ENCODE assay signal across 1 cellular context in the genomic region with DNA sequence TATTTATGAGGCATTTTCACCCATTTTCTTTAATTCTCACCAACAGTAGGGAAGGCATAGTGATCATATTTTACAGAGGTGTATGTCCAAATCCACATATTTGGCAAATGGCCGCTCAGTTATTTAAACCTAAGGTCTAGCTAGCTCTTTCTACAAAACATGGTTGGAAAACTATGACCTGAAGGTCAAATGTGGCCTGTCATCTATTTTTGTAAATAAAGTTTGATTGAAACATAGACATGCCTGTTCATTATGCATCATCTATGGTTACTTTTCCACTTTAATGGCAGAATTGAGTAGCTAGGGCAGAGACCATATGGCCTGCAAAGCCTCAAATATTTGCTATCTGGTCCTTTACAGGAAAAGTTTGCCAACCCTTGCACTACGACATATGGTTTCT.
TF ChIP-seq lines count a peak whose summit lies in the region.

No MANE protein-coding gene starts in this region.

TF ChIP-seq in GM12878, 131 proteins besides CTCF, POLR2A, EP300 and RAD21 (continued from another document):
- TF ChIP-seq, protein P1, sequence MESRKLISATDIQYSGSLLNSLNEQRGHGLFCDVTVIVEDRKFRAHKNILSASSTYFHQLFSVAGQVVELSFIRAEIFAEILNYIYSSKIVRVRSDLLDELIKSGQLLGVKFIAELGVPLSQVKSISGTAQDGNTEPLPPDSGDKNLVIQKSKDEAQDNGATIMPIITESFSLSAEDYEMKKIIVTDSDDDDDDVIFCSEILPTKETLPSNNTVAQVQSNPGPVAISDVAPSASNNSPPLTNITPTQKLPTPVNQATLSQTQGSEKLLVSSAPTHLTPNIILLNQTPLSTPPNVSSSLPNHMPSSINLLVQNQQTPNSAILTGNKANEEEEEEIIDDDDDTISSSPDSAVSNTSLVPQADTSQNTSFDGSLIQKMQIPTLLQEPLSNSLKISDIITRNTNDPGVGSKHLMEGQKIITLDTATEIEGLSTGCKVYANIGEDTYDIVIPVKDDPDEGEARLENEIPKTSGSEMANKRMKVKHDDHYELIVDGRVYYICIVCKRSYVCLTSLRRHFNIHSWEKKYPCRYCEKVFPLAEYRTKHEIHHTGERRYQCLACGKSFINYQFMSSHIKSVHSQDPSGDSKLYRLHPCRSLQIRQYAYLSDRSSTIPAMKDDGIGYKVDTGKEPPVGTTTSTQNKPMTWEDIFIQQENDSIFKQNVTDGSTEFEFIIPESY (IDR thresholded peaks at IDR 0.05) = no peak
- peak; percentile 82 for TF ChIP-seq NR2F1 (conservative IDR thresholded peaks at IDR 0.05)
- no peak for TF ChIP-seq TAF1 (IDR thresholded peaks at IDR 0.05; ENCODE audit: borderline replicate concordance, low read depth, low read length)
- TF ChIP-seq, protein P2, sequence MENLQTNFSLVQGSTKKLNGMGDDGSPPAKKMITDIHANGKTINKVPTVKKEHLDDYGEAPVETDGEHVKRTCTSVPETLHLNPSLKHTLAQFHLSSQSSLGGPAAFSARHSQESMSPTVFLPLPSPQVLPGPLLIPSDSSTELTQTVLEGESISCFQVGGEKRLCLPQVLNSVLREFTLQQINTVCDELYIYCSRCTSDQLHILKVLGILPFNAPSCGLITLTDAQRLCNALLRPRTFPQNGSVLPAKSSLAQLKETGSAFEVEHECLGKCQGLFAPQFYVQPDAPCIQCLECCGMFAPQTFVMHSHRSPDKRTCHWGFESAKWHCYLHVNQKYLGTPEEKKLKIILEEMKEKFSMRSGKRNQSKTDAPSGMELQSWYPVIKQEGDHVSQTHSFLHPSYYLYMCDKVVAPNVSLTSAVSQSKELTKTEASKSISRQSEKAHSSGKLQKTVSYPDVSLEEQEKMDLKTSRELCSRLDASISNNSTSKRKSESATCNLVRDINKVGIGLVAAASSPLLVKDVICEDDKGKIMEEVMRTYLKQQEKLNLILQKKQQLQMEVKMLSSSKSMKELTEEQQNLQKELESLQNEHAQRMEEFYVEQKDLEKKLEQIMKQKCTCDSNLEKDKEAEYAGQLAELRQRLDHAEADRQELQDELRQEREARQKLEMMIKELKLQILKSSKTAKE (IDR thresholded peaks at IDR 0.05; ENCODE audit: low read depth, poor library complexity, severe bottlenecking) = no peak
- no peak for TF ChIP-seq NFYA (IDR thresholded peaks at IDR 0.05; ENCODE audit: borderline replicate concordance, low read depth, low read length)
- no peak for TF ChIP-seq STAT1 (conservative IDR thresholded peaks at IDR 0.05)
- no peak for TF ChIP-seq SRF (IDR thresholded peaks at IDR 0.05; ENCODE audit: low read depth in 2 of 2, low read length in 2 of 2)
- TF ChIP-seq, protein P3, sequence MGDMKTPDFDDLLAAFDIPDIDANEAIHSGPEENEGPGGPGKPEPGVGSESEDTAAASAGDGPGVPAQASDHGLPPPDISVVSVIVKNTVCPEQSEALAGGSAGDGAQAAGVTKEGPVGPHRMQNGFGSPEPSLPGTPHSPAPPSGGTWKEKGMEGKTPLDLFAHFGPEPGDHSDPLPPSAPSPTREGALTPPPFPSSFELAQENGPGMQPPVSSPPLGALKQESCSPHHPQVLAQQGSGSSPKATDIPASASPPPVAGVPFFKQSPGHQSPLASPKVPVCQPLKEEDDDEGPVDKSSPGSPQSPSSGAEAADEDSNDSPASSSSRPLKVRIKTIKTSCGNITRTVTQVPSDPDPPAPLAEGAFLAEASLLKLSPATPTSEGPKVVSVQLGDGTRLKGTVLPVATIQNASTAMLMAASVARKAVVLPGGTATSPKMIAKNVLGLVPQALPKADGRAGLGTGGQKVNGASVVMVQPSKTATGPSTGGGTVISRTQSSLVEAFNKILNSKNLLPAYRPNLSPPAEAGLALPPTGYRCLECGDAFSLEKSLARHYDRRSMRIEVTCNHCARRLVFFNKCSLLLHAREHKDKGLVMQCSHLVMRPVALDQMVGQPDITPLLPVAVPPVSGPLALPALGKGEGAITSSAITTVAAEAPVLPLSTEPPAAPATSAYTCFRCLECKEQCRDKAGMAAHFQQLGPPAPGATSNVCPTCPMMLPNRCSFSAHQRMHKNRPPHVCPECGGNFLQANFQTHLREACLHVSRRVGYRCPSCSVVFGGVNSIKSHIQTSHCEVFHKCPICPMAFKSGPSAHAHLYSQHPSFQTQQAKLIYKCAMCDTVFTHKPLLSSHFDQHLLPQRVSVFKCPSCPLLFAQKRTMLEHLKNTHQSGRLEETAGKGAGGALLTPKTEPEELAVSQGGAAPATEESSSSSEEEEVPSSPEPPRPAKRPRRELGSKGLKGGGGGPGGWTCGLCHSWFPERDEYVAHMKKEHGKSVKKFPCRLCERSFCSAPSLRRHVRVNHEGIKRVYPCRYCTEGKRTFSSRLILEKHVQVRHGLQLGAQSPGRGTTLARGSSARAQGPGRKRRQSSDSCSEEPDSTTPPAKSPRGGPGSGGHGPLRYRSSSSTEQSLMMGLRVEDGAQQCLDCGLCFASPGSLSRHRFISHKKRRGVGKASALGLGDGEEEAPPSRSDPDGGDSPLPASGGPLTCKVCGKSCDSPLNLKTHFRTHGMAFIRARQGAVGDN (IDR thresholded peaks at IDR 0.05) = no peak
- TF ChIP-seq, protein P4, sequence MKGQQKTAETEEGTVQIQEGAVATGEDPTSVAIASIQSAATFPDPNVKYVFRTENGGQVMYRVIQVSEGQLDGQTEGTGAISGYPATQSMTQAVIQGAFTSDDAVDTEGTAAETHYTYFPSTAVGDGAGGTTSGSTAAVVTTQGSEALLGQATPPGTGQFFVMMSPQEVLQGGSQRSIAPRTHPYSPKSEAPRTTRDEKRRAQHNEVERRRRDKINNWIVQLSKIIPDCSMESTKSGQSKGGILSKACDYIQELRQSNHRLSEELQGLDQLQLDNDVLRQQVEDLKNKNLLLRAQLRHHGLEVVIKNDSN (IDR thresholded peaks at IDR 0.05; ENCODE audit: borderline replicate concordance, extremely low read length, insufficient read depth, low read depth, low read length) = no peak
- TF ChIP-seq NFXL1 (IDR thresholded peaks at IDR 0.05; ENCODE audit: borderline replicate concordance) = no peak
- TF ChIP-seq PML (IDR thresholded peaks at IDR 0.05; ENCODE audit: low read length) = no peak
- no peak for TF ChIP-seq ATF7 (IDR thresholded peaks at IDR 0.05; ENCODE audit: low read depth)
- TF ChIP-seq, protein P5, sequence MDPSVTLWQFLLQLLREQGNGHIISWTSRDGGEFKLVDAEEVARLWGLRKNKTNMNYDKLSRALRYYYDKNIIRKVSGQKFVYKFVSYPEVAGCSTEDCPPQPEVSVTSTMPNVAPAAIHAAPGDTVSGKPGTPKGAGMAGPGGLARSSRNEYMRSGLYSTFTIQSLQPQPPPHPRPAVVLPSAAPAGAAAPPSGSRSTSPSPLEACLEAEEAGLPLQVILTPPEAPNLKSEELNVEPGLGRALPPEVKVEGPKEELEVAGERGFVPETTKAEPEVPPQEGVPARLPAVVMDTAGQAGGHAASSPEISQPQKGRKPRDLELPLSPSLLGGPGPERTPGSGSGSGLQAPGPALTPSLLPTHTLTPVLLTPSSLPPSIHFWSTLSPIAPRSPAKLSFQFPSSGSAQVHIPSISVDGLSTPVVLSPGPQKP (IDR thresholded peaks at IDR 0.05; ENCODE audit: low read depth, low read length) = no peak
